Comparison of ENCODE assay signal across 32 cellular contexts in the genomic region with DNA sequence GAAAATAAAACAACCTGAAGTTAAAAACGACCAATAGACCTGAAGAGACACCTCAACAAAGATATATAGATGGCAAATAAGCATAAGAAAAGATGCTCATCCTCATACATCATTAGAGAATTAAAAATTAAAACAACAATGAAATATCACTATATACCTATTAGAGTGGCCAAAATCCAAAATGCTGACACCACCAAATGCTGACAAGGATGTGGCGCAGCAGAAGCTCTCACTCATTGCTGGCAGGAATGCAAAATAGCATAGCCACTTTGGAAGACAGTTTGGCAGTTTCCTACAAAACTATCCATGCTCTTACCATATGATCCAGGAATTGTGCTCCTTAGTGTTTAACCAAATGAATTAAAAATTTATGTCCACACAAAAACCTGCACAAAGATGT. TPM values are rescaled to one million over a fixed set of nuclear protein-coding genes. Genes with fewer than 3 reads are reported as not detected.
"Had no signal": no experiment of that assay in that cellular context is flagged by ENCODE, and none has a peak within 500 bp of the region (broad histone marks: within the 10 kb centered on the region; RNA-seq: fewer than 3 reads in every experiment).

No MANE protein-coding gene starts in this region.

- H3K4me3 Mint-ChIP-seq: effector memory CD8-positive, alpha-beta T cell; immature natural killer cell; mesothelial cell of epicardium; naive B cell; natural killer cell treated with Interleukin-12 subunit alpha and Interleukin-12 subunit beta and Interleukin-15 and Interleukin-18, amount 100 ng/mL, for 72 hours; neural crest cell had no signal

- FAIRE-seq: endometrium, frontal cortex, pancreas had no signal

- H3K4me2 ChIP-seq: smooth muscle cell had no signal

- ATAC-seq: effector memory CD8-positive, alpha-beta T cell; left ventricle myocardium superior; mucosa of descending colon; natural killer cell treated with Interleukin-12 subunit alpha and Interleukin-12 subunit beta and Interleukin-15 and Interleukin-18, amount 100 ng/mL, for 72 hours; pancreas; sciatic nerve had no signal

- H3K27ac ChIP-seq: coronary artery, neutrophil, pancreas, thoracic aorta, upper lobe of left lung, uterus had no signal

- H3K9me3 ChIP-seq: mucosa of descending colon, neutrophil, pancreas, thoracic aorta, tibial nerve, upper lobe of left lung, uterus had no signal

- DNase-seq: dermis blood vessel endothelial cell; effector memory CD8-positive, alpha-beta T cell; erythroblast; immature natural killer cell; islet precursor cell; kidney glomerular epithelial cell; left ventricle myocardium superior; mesenchymal stem cell; mucosa of descending colon; naive B cell; pancreas; stimulated activated CD4-positive, alpha-beta T cell treated with anti-CD3 and anti-CD28 coated beads, Interleukin-12 subunit alpha, Interleukin-12 subunit beta, amount 100 ng/mL, for 4 hours; stimulated activated CD4-positive, alpha-beta T cell treated with anti-CD3 and anti-CD28 coated beads, Interleukin-1b, Interleukin-23, amount 100 ng/mL, for 48 hours; stimulated activated CD4-positive, alpha-beta T cell treated with anti-CD3 and anti-CD28 coated beads, Interleukin-4, amount 100 ng/mL, for 1 hour; stimulated activated CD8-positive, alpha-beta memory T cell treated with anti-CD3 and anti-CD28 coated beads, Interleukin-4, amount 100 ng/mL, for 48 hours; stimulated activated naive CD4-positive, alpha-beta T cell treated with Interleukin-2 at 50 U/mL for 16 hours; upper lobe of left lung; uterus had no signal

- H3K4me3 ChIP-seq: coronary artery, lung, mucosa of descending colon, pancreas, smooth muscle cell, thoracic aorta, tibial nerve, upper lobe of left lung, uterus had no signal

- H3K27me3 Mint-ChIP-seq: effector memory CD8-positive, alpha-beta T cell; naive B cell; natural killer cell treated with Interleukin-12 subunit alpha and Interleukin-12 subunit beta and Interleukin-15 and Interleukin-18, amount 100 ng/mL, for 72 hours had no signal

- H3K27me3 ChIP-seq: neutrophil, pancreas, tibial nerve, upper lobe of left lung, uterus had no signal

- H3K4me1 ChIP-seq: uterus had no signal

- H3K36me3 ChIP-seq: uterus had no signal

- H3K9me3 Mint-ChIP-seq: effector memory CD8-positive, alpha-beta T cell; immature natural killer cell; mesothelial cell of epicardium; naive B cell; natural killer cell treated with Interleukin-12 subunit alpha and Interleukin-12 subunit beta and Interleukin-15 and Interleukin-18, amount 100 ng/mL, for 72 hours; neural crest cell had no signal

- H3K27ac Mint-ChIP-seq: mesothelial cell of epicardium had no signal

RNA-seq across cellular contexts. Expression of a gene that starts 55.0 kb away (rescaled TPM):
- total RNA-seq: chondrocyte; fibroblast of villous mesenchyme; frontal cortex; natural killer cell treated with Interleukin-12 subunit alpha and Interleukin-12 subunit beta and Interleukin-15 and Interleukin-18, amount 100 ng/mL, for 72 hours; thoracic aorta had no signal
